ENCODE assay signal across 8 cellular contexts in genomic region chr3:14410501-14411165, GRCh38. TPM values are rescaled to one million over a fixed set of nuclear protein-coding genes. Genes with fewer than 3 reads are reported as not detected.
DNase-seq lines count a peak whose midpoint lies in the region; ATAC-seq and TF ChIP-seq lines count a peak whose summit lies in the region.

No MANE protein-coding gene starts in this region.

- no peak for TF ChIP-seq POLR2A in testis (IDR thresholded peaks at IDR 0.05)

- intact Hi-C loops in activated CD4-positive, alpha-beta T cell treated with anti-CD3 and anti-CD28 coated beads for 36 hours (cut with DNase I, micrococcal nuclease): no loop called here
- intact Hi-C loops in testis (cut with DNase I; ENCODE audit: low total_unique reads): no loop called here

- H3K9me3 Mint-ChIP-seq in activated CD4-positive, alpha-beta T cell treated with anti-CD3 and anti-CD28 coated beads for 36 hours (ENCODE audit: low read depth): no peaks in the 10 kb centered on the region

- no peaks in the 10 kb centered on the region for H3K27me3 Mint-ChIP-seq in activated CD4-positive, alpha-beta T cell treated with anti-CD3 and anti-CD28 coated beads for 36 hours

- WGBS in testis, 2 donors: 83 to 94% methylated on average over 3 to 6 of the region's 6 CpGs

- H3K27ac ChIP-seq in testis: no peak overlapping the region

- in situ Hi-C loops in astrocyte of the spinal cord (cut with HindIII; ENCODE audit: low sequenced_read_pairs): no loop called here

- CTCF ChIA-PET in activated CD4-positive, alpha-beta T cell treated with anti-CD3 and anti-CD28 coated beads for 36 hours (lab: Charles Lee): no interaction called here

- H3K4me3 Mint-ChIP-seq in activated CD4-positive, alpha-beta T cell treated with anti-CD3 and anti-CD28 coated beads for 36 hours: no peak overlapping the region

- no peak overlapping the region for H3K4me3 ChIP-seq in astrocyte of the spinal cord (ENCODE audit: low read depth, low read length)
- H3K4me3 ChIP-seq in testis: no peak overlapping the region

- H3K36me3 ChIP-seq in testis (ENCODE audit: low read depth, missing control alignments): no peaks in the 10 kb centered on the region

- peaks cover 25% of the 10 kb centered on the region for H3K36me3 Mint-ChIP-seq in activated CD4-positive, alpha-beta T cell treated with anti-CD3 and anti-CD28 coated beads for 36 hours (ENCODE audit: low read depth)

- ATAC-seq in activated CD4-positive, alpha-beta T cell treated with anti-CD3 and anti-CD28 coated beads for 36 hours: peak; percentile 91

- POLR2A ChIA-PET in activated CD4-positive, alpha-beta T cell treated with anti-CD3 and anti-CD28 coated beads for 36 hours (lab: Charles Lee): no interaction called here

- peak overlapping the region; percentile 83 for H3K27ac Mint-ChIP-seq in activated CD4-positive, alpha-beta T cell treated with anti-CD3 and anti-CD28 coated beads for 36 hours

- H3K9me3 ChIP-seq in testis: no peaks in the 10 kb centered on the region

- H3K4me1 ChIP-seq in testis: peaks cover 14% of the 10 kb centered on the region

- H3K27me3 ChIP-seq in testis: no peaks in the 10 kb centered on the region

- TF ChIP-seq CTCF in astrocyte of the spinal cord (IDR thresholded peaks at IDR 0.05; ENCODE audit: low read depth, low read length) (no peak), testis (IDR thresholded peaks at IDR 0.05) (no peak)

- DNase-seq in activated CD4-positive, alpha-beta T cell treated with anti-CD3 and anti-CD28 coated beads for 36 hours: peak; percentile 69
- DNase-seq in activated CD4-positive, alpha-beta T cell treated with anti-CD3 and anti-CD28 coated beads for 4 hours: no peak
- peak; percentile 23 for DNase-seq in NCI-H510A (lab: John Stamatoyannopoulos, UW)
- DNase-seq in astrocyte of the spinal cord (ENCODE audit: low read depth, low spot score): peak; percentile 73
- DNase-seq in myocyte (ENCODE audit: low read depth): peak; percentile 90
- no peak for DNase-seq in activated gamma-delta T cell (lab: John Stamatoyannopoulos, UW)
- DNase-seq in testis: no peak
- no peak for DNase-seq in NCI-H345 (lab: John Stamatoyannopoulos, UW)

- H3K4me1 Mint-ChIP-seq in activated CD4-positive, alpha-beta T cell treated with anti-CD3 and anti-CD28 coated beads for 36 hours: peaks cover 44% of the 10 kb centered on the region

RNA-seq across cellular contexts. Expression of gene SLC6A6, which starts 8.2 kb away (rescaled TPM):
- 10 to 100 TPM; 51.7 to 54.2 TPM for total RNA-seq in activated CD4-positive, alpha-beta T cell treated with anti-CD3 and anti-CD28 coated beads for 36 hours
- total RNA-seq in myocyte (63.3 and 79.9 TPM in 2 replicates), testis (10 to 100 TPM; 13.7 to 14.9 TPM)
- polyA plus RNA-seq in myocyte (2012): 45.9 TPM
- 9.7 TPM for polyA plus RNA-seq in testis (ENCODE audit: insufficient read depth, low read depth, low replicate concordance)

Comparison
In these comparisons a context has a peak if more than half of its experiments do, and no peak if none do; other contexts are left out.
1. DNase-seq: peak in activated CD4-positive, alpha-beta T cell treated with anti-CD3 and anti-CD28 coated beads for 36 hours (single experiment), NCI-H510A (single experiment), astrocyte of the spinal cord (single experiment) and myocyte (single experiment); none in activated CD4-positive, alpha-beta T cell treated with anti-CD3 and anti-CD28 coated beads for 4 hours (0 of 2), activated gamma-delta T cell (single experiment), testis (single experiment) and NCI-H345 (single experiment).